Comparison of ENCODE assay signal across 9 cellular contexts in the genomic region with DNA sequence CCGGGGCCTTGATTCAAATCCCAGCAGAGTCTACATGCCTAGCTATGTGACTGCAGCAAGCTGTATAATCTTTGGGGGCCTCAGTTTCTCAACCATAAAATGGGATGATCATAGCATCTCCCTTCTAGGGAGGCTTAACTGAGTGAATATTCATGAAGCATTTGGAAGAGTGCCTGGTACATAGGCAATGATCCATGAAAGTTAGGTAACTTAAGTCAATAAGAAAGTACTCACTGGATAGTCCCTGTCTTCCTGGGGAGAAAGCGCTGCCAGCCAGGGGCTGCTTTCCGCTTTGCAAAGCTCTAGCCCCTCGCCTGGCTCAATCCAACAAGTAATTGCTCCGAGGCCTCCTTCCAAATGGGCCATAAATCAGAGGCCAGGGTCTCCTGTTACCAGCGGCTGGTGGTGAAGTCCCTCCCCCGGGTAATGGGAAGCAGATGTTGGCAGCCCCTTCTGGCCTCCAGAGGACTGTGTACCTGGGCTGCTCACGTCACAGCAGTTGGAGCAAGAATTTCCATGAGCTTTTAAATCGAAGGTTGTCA.
DNase-seq lines count a peak whose midpoint lies in the region; ATAC-seq and TF ChIP-seq lines count a peak whose summit lies in the region.
"Had no signal": no experiment of that assay in that cellular context is flagged by ENCODE, and none has a peak within 500 bp of the region (broad histone marks: within the 10 kb centered on the region; RNA-seq: fewer than 3 reads in every experiment).

No MANE protein-coding gene starts in this region.

- TF ChIP-seq POLR2A in breast epithelium (IDR thresholded peaks at IDR 0.05): no peak

- H3K4me1 ChIP-seq in GM23338 (ENCODE audit: insufficient read depth): 0 out of 2 replicates have a peak, but pooled peaks cover 4% of the 10 kb centered on the region
- H3K4me1 ChIP-seq in breast epithelium: no peaks in the 10 kb centered on the region
- peaks cover 5% of the 10 kb centered on the region for H3K4me1 ChIP-seq in mesendoderm (ENCODE audit: control insufficient read depth, low read depth, low read length)
- H3K4me1 ChIP-seq in smooth muscle cell (ENCODE audit: low read depth): no peaks in the 10 kb centered on the region

- H3K9ac ChIP-seq in mesendoderm (ENCODE audit: low read length) (no peak overlapping the region), smooth muscle cell (ENCODE audit: low read depth) (no peak overlapping the region)

- peaks cover 8% of the 10 kb centered on the region for H3K27me3 Mint-ChIP-seq in GM23338 (ENCODE audit: insufficient read depth, low read depth, poor library complexity)
- H3K27me3 Mint-ChIP-seq in chondrocyte (ENCODE audit: low read depth): peaks cover 23% of the 10 kb centered on the region

- H4K8ac ChIP-seq in mesendoderm (ENCODE audit: low read depth, low read length): no peak overlapping the region

- H3F3A ChIP-seq in GM23338 (replicated peaks; ENCODE audit: low read depth) (no peaks in the 10 kb centered on the region), smooth muscle cell (ENCODE audit: low read depth) (no peaks in the 10 kb centered on the region)

- TF ChIP-seq CTCF in GM23338 (conservative IDR thresholded peaks at IDR 0.05; ENCODE audit: low read depth in 2 of 2): no peak
- no peak for TF ChIP-seq CTCF in breast epithelium (IDR thresholded peaks at IDR 0.05)
- no peak for TF ChIP-seq CTCF in smooth muscle cell (IDR thresholded peaks at IDR 0.05; ENCODE audit: borderline replicate concordance, insufficient read depth, poor library complexity, severe bottlenecking)
- no peak for TF ChIP-seq CTCF in chondrocyte (IDR thresholded peaks at IDR 0.05)

- H3K36me3 Mint-ChIP-seq in GM23338 (ENCODE audit: low read depth) (no peaks in the 10 kb centered on the region), chondrocyte (ENCODE audit: low read depth) (no peaks in the 10 kb centered on the region)

- H3K4me3 ChIP-seq in GM23338: no peak overlapping the region
- H3K4me3 ChIP-seq in breast epithelium: no peak overlapping the region
- H3K4me3 ChIP-seq in mesendoderm (ENCODE audit: low read length): no peak overlapping the region
- no peak overlapping the region for H3K4me3 ChIP-seq in smooth muscle cell

- H2BK5ac ChIP-seq in mesendoderm (ENCODE audit: low read length): no peak overlapping the region

- H3K4me1 Mint-ChIP-seq in GM23338 (peaks cover 30% of the 10 kb centered on the region), chondrocyte (ENCODE audit: low read depth) (peaks cover 24% of the 10 kb centered on the region)

- no peak overlapping the region for H3K4ac ChIP-seq in mesendoderm (ENCODE audit: low read depth, low read length)

- H3K4me2 ChIP-seq in GM23338 (no peak overlapping the region), mesendoderm (ENCODE audit: low read length) (no peak overlapping the region), smooth muscle cell (no peak overlapping the region)

- H4K5ac ChIP-seq in mesendoderm (ENCODE audit: low read length): no peak overlapping the region

- H3K9me3 Mint-ChIP-seq in GM23338 (no peaks in the 10 kb centered on the region; the same call in 2 of the 3 replicates), chondrocyte (ENCODE audit: low read depth) (no peaks in the 10 kb centered on the region)

- no peak overlapping the region for H3K18ac ChIP-seq in mesendoderm (ENCODE audit: low read length)

- H4K20me1 ChIP-seq in GM23338 (replicated peaks; ENCODE audit: insufficient read depth) (no peaks in the 10 kb centered on the region; the same call in 1 of the 2 replicates), smooth muscle cell (ENCODE audit: low read depth) (no peaks in the 10 kb centered on the region)

- peak; percentile 41 for DNase-seq in GM23338 (ENCODE audit: low spot score)
- DNase-seq in NCI-H2107 treated with DMSO at 0.1 percent for 48 hours (lab: John Stamatoyannopoulos, UW; ENCODE audit: unreplicated experiment): peak; percentile 61
- no peak for DNase-seq in breast epithelium (ENCODE audit: low spot score in 2 of 2)
- peak; percentile 85 for DNase-seq in mesendoderm
- no peak for DNase-seq in smooth muscle cell (lab: John Stamatoyannopoulos, UW; ENCODE audit: unreplicated experiment)
- DNase-seq in chondrocyte (ENCODE audit: low spot score): no peak
- DNase-seq in retina: no peak
- DNase-seq: stimulated activated naive CD4-positive, alpha-beta T cell treated with Interleukin-2 at 50 U/mL for 16 hours had no signal

- no peak overlapping the region for H3K23ac ChIP-seq in mesendoderm (ENCODE audit: low read length)

- H2BK120ac ChIP-seq in mesendoderm (ENCODE audit: low read depth, low read length): no peak overlapping the region

- H3K79me1 ChIP-seq in mesendoderm (ENCODE audit: low read length): no peaks in the 10 kb centered on the region

- H2AFZ ChIP-seq in GM23338 (peak overlapping the region; percentile 64; the same call in 1 of the 2 replicates), smooth muscle cell (ENCODE audit: low read depth) (no peak overlapping the region)

- H3K27me3 ChIP-seq in GM23338 (ENCODE audit: insufficient read depth): no peaks in the 10 kb centered on the region
- H3K27me3 ChIP-seq in breast epithelium: no peaks in the 10 kb centered on the region
- H3K27me3 ChIP-seq in mesendoderm (ENCODE audit: insufficient read depth, low read length, poor library complexity): no peaks in the 10 kb centered on the region
- no peaks in the 10 kb centered on the region for H3K27me3 ChIP-seq in smooth muscle cell (ENCODE audit: low read depth)

- WGBS in mesendoderm (ENCODE audit: extremely low coverage, insufficient coverage, low lambda C conversion rate): no CpG with 5 or more reads among the region's 9 CpGs
- 38% methylated on average over 9 of the region's 9 CpGs for WGBS in smooth muscle cell (ENCODE audit: low lambda C conversion rate)

- no peak overlapping the region for H3K27ac ChIP-seq in GM23338 (ENCODE audit: low read depth)
- H3K27ac ChIP-seq in breast epithelium: peak overlapping the region; percentile 10 to 38
- no peak overlapping the region for H3K27ac ChIP-seq in mesendoderm (ENCODE audit: low read depth, low read length)
- no peak overlapping the region for H3K27ac ChIP-seq in smooth muscle cell (ENCODE audit: low read depth)

- H3K27ac Mint-ChIP-seq in GM23338 (no peak overlapping the region; the same call in 1 of the 2 replicates), chondrocyte (ENCODE audit: unreplicated experiment) (no peak overlapping the region)

- peak; percentile 74 for ATAC-seq in GM23338
- no peak for ATAC-seq in HG03135 (IDR thresholded peaks at IDR 0.05; ENCODE audit: unreplicated experiment)

- no peaks in the 10 kb centered on the region for H3K9me2 ChIP-seq in GM23338 (ENCODE audit: insufficient read depth)

- H3K36me3 ChIP-seq in GM23338 (ENCODE audit: insufficient read depth) (no peaks in the 10 kb centered on the region), breast epithelium (no peaks in the 10 kb centered on the region), mesendoderm (ENCODE audit: control insufficient read depth, insufficient read depth, low read length) (no peaks in the 10 kb centered on the region), smooth muscle cell (ENCODE audit: low read depth) (no peaks in the 10 kb centered on the region)

- H3K9me3 ChIP-seq in breast epithelium (no peaks in the 10 kb centered on the region), smooth muscle cell (replicated peaks; ENCODE audit: low read depth) (no peaks in the 10 kb centered on the region)

- H3K4me3 Mint-ChIP-seq in GM23338: no peak overlapping the region
- no peak overlapping the region for H3K4me3 Mint-ChIP-seq in chondrocyte (ENCODE audit: unreplicated experiment)

- no peak overlapping the region for H3K56ac ChIP-seq in mesendoderm (ENCODE audit: low read length)

- intact Hi-C loops in breast epithelium (cut with DNase I; ENCODE audit: low total_unique reads): no loop called here

- H2AK5ac ChIP-seq in mesendoderm (ENCODE audit: low read length): no peak overlapping the region

- H3K79me2 ChIP-seq in GM23338 (replicated peaks; ENCODE audit: insufficient read depth): no peaks in the 10 kb centered on the region
- H3K79me2 ChIP-seq in mesendoderm (ENCODE audit: control insufficient read depth, insufficient read depth, low read length): no peaks in the 10 kb centered on the region
- no peaks in the 10 kb centered on the region for H3K79me2 ChIP-seq in smooth muscle cell (ENCODE audit: low read depth)

- H2BK15ac ChIP-seq in mesendoderm (replicated peaks; ENCODE audit: low read depth): no peak overlapping the region

Comparison
In these comparisons a context has a peak if more than half of its experiments do, and no peak if none do; other contexts are left out.
1. DNase-seq: peak in GM23338 (single experiment), NCI-H2107 treated with DMSO at 0.1 percent for 48 hours (single experiment) and mesendoderm (single experiment); none in breast epithelium (0 of 2), smooth muscle cell (single experiment), chondrocyte (single experiment) and retina (single experiment).
2. H3K27ac ChIP-seq: peak in breast epithelium (2 of 2); none in GM23338 (single experiment), mesendoderm (single experiment) and smooth muscle cell (single experiment).